Comparison of ENCODE assay signal across 8 cellular contexts in the genomic region with DNA sequence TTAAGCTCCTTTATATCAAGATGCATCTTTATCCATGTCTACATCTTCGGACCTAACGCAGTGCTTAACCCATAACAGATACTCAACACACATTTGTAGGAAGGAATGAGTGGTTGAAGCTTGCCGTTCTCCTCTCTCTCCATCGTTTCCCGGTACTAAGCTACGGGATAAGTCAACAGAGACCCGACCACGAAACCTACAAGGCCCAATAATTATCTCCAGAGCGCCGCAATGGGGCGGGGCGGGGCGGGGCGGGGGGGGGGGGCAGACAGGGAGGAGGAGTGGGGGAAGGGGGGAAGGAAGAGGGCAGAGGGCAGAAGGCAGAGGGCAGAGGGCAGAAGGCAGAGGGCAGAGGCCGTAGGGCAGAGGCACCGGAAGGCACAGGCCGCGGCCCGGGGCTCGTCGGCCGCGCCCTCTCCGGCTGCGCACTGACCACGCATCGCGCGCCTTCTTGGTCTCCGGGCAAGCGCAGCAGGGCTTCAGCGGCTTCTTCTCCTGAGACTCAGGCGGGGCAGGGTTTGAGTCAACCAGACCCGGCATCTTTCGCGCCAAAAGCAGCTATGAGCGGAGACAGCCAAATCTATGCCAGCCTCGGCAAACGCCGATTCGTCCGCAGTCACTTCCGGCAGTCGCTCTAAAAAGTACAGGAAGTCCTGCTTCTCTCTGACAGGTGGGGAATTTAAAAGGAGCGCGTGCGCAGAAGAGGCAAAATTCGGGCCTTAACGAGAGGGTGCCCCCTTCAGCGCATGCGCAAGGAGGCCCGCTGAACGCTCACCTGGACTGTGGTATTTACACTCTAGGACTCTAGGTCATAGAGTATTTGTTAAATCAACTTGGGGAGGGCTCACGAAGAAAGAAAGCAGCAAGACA. TPM values are rescaled to one million over a fixed set of nuclear protein-coding genes. Genes with fewer than 3 reads are reported as not detected.
A peak's percentile ranks its signal among the peaks of the same experiment; 100 is the strongest.
DNase-seq lines count a peak whose midpoint lies in the region; ATAC-seq and TF ChIP-seq lines count a peak whose summit lies in the region.

TSS of gene COX17 (minus strand) at position 636 of the 870 bp plus-strand sequence. CDS start at position 540, 96 bp downstream.

- no peak for TF ChIP-seq CTCF in choroid plexus epithelial cell (conservative IDR thresholded peaks at IDR 0.05; ENCODE audit: low read depth, low read length)

- H3K36me3 Mint-ChIP-seq in activated CD4-positive, alpha-beta T cell treated with anti-CD3 and anti-CD28 coated beads for 36 hours (ENCODE audit: low read depth): peaks cover 31% of the 10 kb centered on the region

- POLR2A ChIA-PET in activated CD4-positive, alpha-beta T cell treated with anti-CD3 and anti-CD28 coated beads for 36 hours (lab: Charles Lee): interaction anchor here (1.4 to 2.3 kb wide), 4 partner anchors 13 to 419 kb away, joined by 3 to 12 read pairs (median 3); partner anchors contain the start of genes TIMMDC1 and TMEM39A

- intact Hi-C loops in activated CD4-positive, alpha-beta T cell treated with anti-CD3 and anti-CD28 coated beads for 36 hours (cut with DNase I, micrococcal nuclease): loop anchor here (1.0 to 10.0 kb wide), 20 partner anchors 23 to 1068 kb away; partner anchors contain the start of genes ARHGAP31 (in 2 of the 2), GTF2E1 (in 2 of the 2), POGLUT1 (in 2 of the 2) and RABL3 (in 2 of the 2)

- peak; percentile 88 for ATAC-seq in HG03442 (IDR thresholded peaks at IDR 0.05; ENCODE audit: unreplicated experiment)
- ATAC-seq in activated CD4-positive, alpha-beta T cell treated with anti-CD3 and anti-CD28 coated beads for 36 hours: peak; percentile 91

- CTCF ChIA-PET in activated CD4-positive, alpha-beta T cell treated with anti-CD3 and anti-CD28 coated beads for 36 hours (lab: Charles Lee): interaction anchor here (1.1 to 1.5 kb wide), 3 partner anchors 13 to 436 kb away, joined by 3 to 4 read pairs (median 4); partner anchors contain the start of gene ARHGAP31

- H3K9me3 Mint-ChIP-seq in activated CD4-positive, alpha-beta T cell treated with anti-CD3 and anti-CD28 coated beads for 36 hours (ENCODE audit: low read depth): no peaks in the 10 kb centered on the region

- H3K4me3 Mint-ChIP-seq in activated CD4-positive, alpha-beta T cell treated with anti-CD3 and anti-CD28 coated beads for 36 hours: peak within 1 kb of the TSS; percentile 95

- H3K4me1 Mint-ChIP-seq in activated CD4-positive, alpha-beta T cell treated with anti-CD3 and anti-CD28 coated beads for 36 hours: peaks cover 36% of the 10 kb centered on the region

- no peaks in the 10 kb centered on the region for H3K27me3 Mint-ChIP-seq in activated CD4-positive, alpha-beta T cell treated with anti-CD3 and anti-CD28 coated beads for 36 hours

- peak; percentile 98 for DNase-seq in AML-193 (lab: John Stamatoyannopoulos, UW)
- DNase-seq in GM19238 (ENCODE audit: insufficient read length, low spot score): peak; percentile 84
- peak; percentile 99 for DNase-seq in NCI-H524 (lab: John Stamatoyannopoulos, UW)
- DNase-seq in activated CD4-positive, alpha-beta T cell treated with anti-CD3 and anti-CD28 coated beads for 36 hours: peak; percentile 97
- DNase-seq in choroid plexus epithelial cell (ENCODE audit: low read depth): peak; percentile 97
- DNase-seq in kidney glomerular epithelial cell (lab: John Stamatoyannopoulos, UW): peak; percentile 98
- DNase-seq in stimulated activated CD4-positive, alpha-beta T cell treated with anti-CD3 and anti-CD28 coated beads, Interleukin-1b, Interleukin-23, amount 100 ng/mL, for 1 hour (ENCODE audit: low read depth in 2 of 2): peak; percentile 84 to 92

- peak within 1 kb of the TSS; percentile 73 for H3K4me3 ChIP-seq in choroid plexus epithelial cell (ENCODE audit: low read depth, low read length)

- peak within 1 kb of the TSS; percentile 97 for H3K27ac Mint-ChIP-seq in activated CD4-positive, alpha-beta T cell treated with anti-CD3 and anti-CD28 coated beads for 36 hours

RNA-seq across cellular contexts. Expression of gene COX17, which starts in this region (rescaled TPM):
- total RNA-seq in activated CD4-positive, alpha-beta T cell treated with anti-CD3 and anti-CD28 coated beads for 36 hours: 10 to 100 TPM; 69.5 to 82.8 TPM

Comparison
In these comparisons a context has a peak if more than half of its experiments do, and no peak if none do; other contexts are left out.
1. Peak in every context shown above with its lines: DNase-seq, ATAC-seq and H3K4me3 ChIP-seq.